26 cellular contexts compared by ENCODE assay signal in genomic region chr16:22983614-22984013, GRCh38.
"Had no signal": no experiment of that assay in that cellular context is flagged by ENCODE, and none has a peak within 500 bp of the region (broad histone marks: within the 10 kb centered on the region; RNA-seq: fewer than 3 reads in every experiment).

No MANE protein-coding gene starts in this region.

- H3K4me1 ChIP-seq: stomach, suprapubic skin, testis, thyroid gland, tibial artery, tibial nerve, transverse colon, upper lobe of left lung, upper lobe of right lung, uterus, vagina had no signal

- DNase-seq: stimulated activated CD4-positive, alpha-beta T cell treated with anti-CD3 and anti-CD28 coated beads, Interleukin-2, amount 100 ng/mL, for 48 hours; stimulated activated CD4-positive, alpha-beta T cell treated with anti-CD3 and anti-CD28 coated beads, Interleukin-4, amount 100 ng/mL, for 1 hour; stimulated activated CD4-positive, alpha-beta T cell treated with anti-CD3 and anti-CD28 coated beads, Interleukin-4, amount 100 ng/mL, for 24 hours; stimulated activated CD4-positive, alpha-beta T cell treated with anti-CD3 and anti-CD28 coated beads, Interleukin-4, amount 100 ng/mL, for 4 hours; stimulated activated CD8-positive, alpha-beta memory T cell treated with anti-CD3 and anti-CD28 coated beads, Interleukin-4, amount 100 ng/mL, for 48 hours; stimulated activated naive B cell treated with anti-CD40 and anti-IgM and Interleukin-4, amounts not matched to agents 10 μg/mL and 1 μg/mL and 100 μg/mL, for 72 hours; stimulated activated naive CD4-positive, alpha-beta T cell; stimulated activated naive CD4-positive, alpha-beta T cell treated with Interleukin-2 at 50 U/mL for 16 hours; stimulated activated naive CD8-positive, alpha-beta T cell treated with anti-CD3 and anti-CD28 coated beads, Interleukin-15, amount 100 ng/mL, for 72 hours; stomach; substantia nigra; testis; thyroid gland; tibial artery; transverse colon; trophoblast cell; upper lobe of left lung; upper lobe of right lung; uterus had no signal

- H3K4me3 ChIP-seq: stomach, suprapubic skin, testis, thoracic aorta, thyroid gland, tibial artery, tibial nerve, transverse colon, upper lobe of left lung, upper lobe of right lung, uterus, vagina had no signal

- H3K27ac ChIP-seq: stomach, suprapubic skin, testis, thoracic aorta, thyroid gland, tibial artery, tibial nerve, transverse colon, upper lobe of left lung, upper lobe of right lung, uterus, vagina had no signal

- H3K36me3 ChIP-seq: stomach, suprapubic skin, thoracic aorta, thyroid gland, tibial artery, tibial nerve, transverse colon, upper lobe of left lung, upper lobe of right lung, uterus, vagina had no signal

- FAIRE-seq: urothelium cell line had no signal

- H3K9me3 ChIP-seq: testis, thyroid gland had no signal

- ATAC-seq: stimulated activated effector memory CD8-positive, alpha-beta T cell treated with anti-CD3 and anti-CD28 coated beads, Interleukin-12 subunit alpha, Interleukin-12 subunit beta, amount 100 ng/mL, for 72 hours; stimulated activated memory B cell treated with anti-CD40 and anti-IgM and Interleukin-4, amounts not matched to agents 10 μg/mL and 1 μg/mL and 100 μg/mL, for 72 hours; stimulated activated naive B cell treated with anti-CD40 and anti-IgM and Interleukin-4, amounts not matched to agents 10 μg/mL and 1 μg/mL and 100 μg/mL, for 72 hours; stimulated activated naive CD8-positive, alpha-beta T cell treated with anti-CD3 and anti-CD28 coated beads, Interleukin-15, amount 100 ng/mL, for 72 hours; upper lobe of right lung had no signal

- H3K27me3 ChIP-seq: stomach, testis, thyroid gland, tibial nerve, transverse colon, upper lobe of left lung, upper lobe of right lung, uterus, vagina had no signal
